In the genomic region with DNA sequence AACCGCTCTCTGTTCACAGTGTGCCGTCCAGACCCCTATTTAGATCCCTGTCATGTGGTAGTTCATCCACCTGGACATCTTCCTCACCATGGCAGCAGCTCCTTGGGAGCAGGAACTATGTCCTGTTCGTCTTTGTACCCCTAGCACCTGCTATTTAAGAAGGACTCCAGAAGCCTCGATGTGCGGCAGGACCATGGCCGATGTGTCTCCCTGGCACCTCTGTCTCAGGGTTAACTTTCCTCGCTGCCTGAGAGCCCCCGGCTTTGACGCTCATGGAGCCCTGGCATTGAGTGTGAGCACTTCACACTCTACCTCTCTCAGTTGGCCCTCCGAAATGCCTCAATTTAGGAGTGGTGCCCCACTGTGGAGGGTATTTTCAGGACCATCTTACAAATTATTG, we compare ENCODE assay signal across 14 cellular contexts.
"Had no signal": no experiment of that assay in that cellular context is flagged by ENCODE, and none has a peak within 500 bp of the region (broad histone marks: within the 10 kb centered on the region; RNA-seq: fewer than 3 reads in every experiment).

No MANE protein-coding gene starts in this region.

- H3K9me3 ChIP-seq: heart left ventricle, neutrophil, stomach, tibial artery, upper lobe of right lung had no signal

- H3K4me3 Mint-ChIP-seq: naive thymus-derived CD8-positive, alpha-beta T cell; stimulated activated effector memory CD8-positive, alpha-beta T cell treated with anti-CD3 and anti-CD28 coated beads, Interleukin-12 subunit alpha, Interleukin-12 subunit beta, amount 100 ng/mL, for 72 hours had no signal

- H3K27ac Mint-ChIP-seq: stimulated activated effector memory CD8-positive, alpha-beta T cell treated with anti-CD3 and anti-CD28 coated beads, Interleukin-12 subunit alpha, Interleukin-12 subunit beta, amount 100 ng/mL, for 72 hours had no signal

- H3K9me3 Mint-ChIP-seq: naive thymus-derived CD8-positive, alpha-beta T cell; stimulated activated effector memory CD8-positive, alpha-beta T cell treated with anti-CD3 and anti-CD28 coated beads, Interleukin-12 subunit alpha, Interleukin-12 subunit beta, amount 100 ng/mL, for 72 hours had no signal

- H3K27me3 ChIP-seq: heart left ventricle, stomach, tibial artery, upper lobe of right lung had no signal

- ATAC-seq: heart left ventricle; naive thymus-derived CD8-positive, alpha-beta T cell; stimulated activated effector memory CD8-positive, alpha-beta T cell treated with anti-CD3 and anti-CD28 coated beads, Interleukin-12 subunit alpha, Interleukin-12 subunit beta, amount 100 ng/mL, for 72 hours; upper lobe of right lung had no signal

- H3K36me3 ChIP-seq: heart left ventricle, neutrophil, stomach, tibial artery, upper lobe of right lung had no signal

- H3K27me3 Mint-ChIP-seq: naive thymus-derived CD8-positive, alpha-beta T cell had no signal

- H3K27ac ChIP-seq: heart left ventricle, neutrophil, stomach, tibial artery, upper lobe of right lung had no signal

- DNase-seq: cerebellar nuclear complex; dermis blood vessel endothelial cell; erythroblast; heart left ventricle; hippocampal formation; kidney glomerular epithelial cell; naive thymus-derived CD8-positive, alpha-beta T cell; stimulated activated CD4-positive, alpha-beta T cell treated with anti-CD3 and anti-CD28 coated beads, Interleukin-4, amount 100 ng/mL, for 1 hour; stimulated activated CD8-positive, alpha-beta memory T cell treated with anti-CD3 and anti-CD28 coated beads, Interleukin-4, amount 100 ng/mL, for 48 hours; stomach; upper lobe of right lung had no signal

- H3K4me1 ChIP-seq: tibial artery, upper lobe of right lung had no signal

- H3K4me3 ChIP-seq: heart left ventricle, stomach, tibial artery, upper lobe of right lung had no signal
